Comparison of ENCODE assay signal across 9 cellular contexts in genomic region chr5:1783214-1783551, GRCh38. TPM values are rescaled to one million over a fixed set of nuclear protein-coding genes. Genes with fewer than 3 reads are reported as not detected.
A peak's percentile ranks its signal among the peaks of the same experiment; 100 is the strongest.
DNase-seq lines count a peak whose midpoint lies in the region; ATAC-seq, FAIRE-seq and TF ChIP-seq lines count a peak whose summit lies in the region.
"Had no signal": no experiment of that assay in that cellular context is flagged by ENCODE, and none has a peak within 500 bp of the region (broad histone marks: within the 10 kb centered on the region; RNA-seq: fewer than 3 reads in every experiment).

No MANE protein-coding gene starts in this region.

- FAIRE-seq in H54 (lab: Jason Lieb, UNC): no peak

- no peak for TF ChIP-seq POLR2A in H54 (IDR thresholded peaks at IDR 0.05; ENCODE audit: low read depth, low read length)

- TF ChIP-seq CTCF in GM13977 (IDR thresholded peaks at IDR 0.05; ENCODE audit: extremely low read depth, insufficient read depth, missing control alignments): no peak

- DNase-seq in GM13977 (ENCODE audit: low spot score) (peak; percentile 77), germinal center (ENCODE audit: low spot score) (peak; percentile 43), cerebellum (ENCODE audit: low spot score) (no peak), caudate nucleus (lab: John Stamatoyannopoulos, UW) (no peak), H54 (ENCODE audit: insufficient read length, low spot score) (no peak), NCI-H2107 treated with DMSO at 0.1 percent for 48 hours (lab: John Stamatoyannopoulos, UW; ENCODE audit: unreplicated experiment) (no peak)

- H3K27ac ChIP-seq in caudate nucleus (ENCODE audit: low read depth, low read length): no peak overlapping the region
- H3K27ac ChIP-seq: vagina had no signal

- in situ Hi-C loops in GM13977 (cut with MboI; ENCODE audit: low pct_unique_long_range_greater_than_20kb, low sequenced_read_pairs, unreplicated experiment): no loop called here

- ATAC-seq in GM21367 (IDR thresholded peaks at IDR 0.05; ENCODE audit: unreplicated experiment) (peak; percentile 74), HG03196 (IDR thresholded peaks at IDR 0.05; ENCODE audit: unreplicated experiment) (peak; percentile 80)

RNA-seq across cellular contexts. Expression of gene MRPL36, which starts 16.5 kb away (rescaled TPM):
- total RNA-seq in cerebellum: 15.0 TPM

RNA-seq across cellular contexts. Expression of gene NDUFS6, which starts 18.0 kb away (rescaled TPM):
- 13.2 TPM for total RNA-seq in cerebellum

Comparison
In these comparisons a context has a peak if more than half of its experiments do, and no peak if none do; other contexts are left out.
1. DNase-seq: peak in GM13977 (single experiment) and germinal center (single experiment); none in cerebellum (single experiment), caudate nucleus (0 of 61), H54 (single experiment) and NCI-H2107 treated with DMSO at 0.1 percent for 48 hours (single experiment).